ENCODE assay signal across 15 cellular contexts in the genomic region with DNA sequence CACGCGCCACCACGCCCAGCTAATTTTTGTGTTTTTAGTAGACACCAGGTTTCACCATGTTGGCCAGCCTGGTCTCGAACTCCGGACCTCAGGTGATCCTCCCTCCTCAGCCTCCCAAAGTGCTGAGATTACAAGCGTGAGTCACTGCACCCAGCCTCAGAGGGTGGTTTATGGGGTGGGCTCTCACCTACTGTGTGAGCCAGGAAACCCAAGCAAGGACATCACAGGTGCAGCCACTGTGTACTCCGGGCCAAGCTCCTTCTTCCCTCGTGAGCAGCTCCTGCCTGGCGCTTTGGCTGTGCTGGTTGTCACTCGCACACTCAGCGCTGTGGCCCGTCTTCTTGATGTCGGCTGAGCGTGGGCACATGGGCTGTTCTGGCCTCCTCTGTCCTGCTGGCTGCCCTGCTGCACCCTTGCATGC.
DNase-seq lines count a peak whose midpoint lies in the region; ATAC-seq and TF ChIP-seq lines count a peak whose summit lies in the region.
"Had no signal": no experiment of that assay in that cellular context is flagged by ENCODE, and none has a peak within 500 bp of the region (broad histone marks: within the 10 kb centered on the region; RNA-seq: fewer than 3 reads in every experiment).

No MANE protein-coding gene starts in this region.

- H3K4me3 Mint-ChIP-seq in brain, result no peak overlapping the region

- TF ChIP-seq EP300 in sigmoid colon (IDR thresholded peaks at IDR 0.05), result no peak

- H3K4me3 ChIP-seq in left lung (no peak overlapping the region), sigmoid colon (no peak overlapping the region)
- H3K4me3 ChIP-seq: BLaER1 treated with 17β-estradiol and CSF1 and Interleukin-3, amounts not matched to agents 10 nM and 100 nM had no signal

- H3K27me3 Mint-ChIP-seq in brain, result no peaks in the 10 kb centered on the region

- WGBS in sigmoid colon, 2 donors, result 93 to 96% methylated on average over 14 of the region's 14 CpGs

- no peak for TF ChIP-seq POLR2A in sigmoid colon (IDR thresholded peaks at IDR 0.05)

- DNase-seq in activated effector memory CD4-positive, alpha-beta T cell treated with anti-CD3 and anti-CD28 coated beads, Interleukin-2, amount 50 U/mL, for 16 hours, result peak; percentile 39
- DNase-seq in activated effector memory CD4-positive, alpha-beta T cell treated with Interleukin-2 at 50 U/mL for 16 hours, result no peak
- DNase-seq in left lung (peak; percentile 19 to 47), sigmoid colon (peak; percentile 38), A172 (ENCODE audit: low spot score) (no peak)
- DNase-seq in stimulated activated naive CD4-positive, alpha-beta T cell (lab: John Stamatoyannopoulos, UW), result no peak
- DNase-seq: 8988T, DMS 273 treated with DMSO at 0.1 percent for 48 hours, KBM-7, NCI-H1092 treated with DMSO at 0.1 percent for 48 hours, NCI-H1694, NCI-H345 had no signal

- H3K36me3 ChIP-seq in left lung (no peaks in the 10 kb centered on the region), sigmoid colon (peaks cover 0 to 50% (median 0%) of the 10 kb centered on the region in 4 donors)
- H3K36me3 ChIP-seq: BLaER1 treated with 17β-estradiol and CSF1 and Interleukin-3, amounts not matched to agents 10 nM and 100 nM had no signal

- H3K27ac Mint-ChIP-seq in brain, result peak overlapping the region in 4 of 5 experiments; percentile 36 to 69 (median 56)

- no peaks in the 10 kb centered on the region for H3K9me3 Mint-ChIP-seq in brain

- peaks cover 12% of the 10 kb centered on the region for H3K4me1 Mint-ChIP-seq in brain

- H3K36me3 Mint-ChIP-seq in brain, result peaks cover 22% of the 10 kb centered on the region

- H3K27ac ChIP-seq in left lung (no peak overlapping the region), sigmoid colon (no peak overlapping the region)
- H3K27ac ChIP-seq: BLaER1 treated with 17β-estradiol and CSF1 and Interleukin-3, amounts not matched to agents 10 nM and 100 nM had no signal

- H3K4me1 ChIP-seq in left lung (no peaks in the 10 kb centered on the region), sigmoid colon (peaks cover 0 to 9% (median 0%) of the 10 kb centered on the region in 4 donors)

- H3K27me3 ChIP-seq in left lung (no peaks in the 10 kb centered on the region), sigmoid colon (no peaks in the 10 kb centered on the region)
- H3K27me3 ChIP-seq: BLaER1 treated with 17β-estradiol and CSF1 and Interleukin-3, amounts not matched to agents 10 nM and 100 nM had no signal

- TF ChIP-seq CTCF in brain (conservative IDR thresholded peaks at IDR 0.05), result no peak
- no peak for TF ChIP-seq CTCF in left lung (IDR thresholded peaks at IDR 0.05)
- TF ChIP-seq CTCF in sigmoid colon (IDR thresholded peaks at IDR 0.05), result no peak

- intact Hi-C loops in left lung (cut with DNase I) (no loop called here), sigmoid colon (cut with DNase I) (no loop called here)

- ATAC-seq in left lung, result no peak
- no peak for ATAC-seq in GM21447 (IDR thresholded peaks at IDR 0.05; ENCODE audit: unreplicated experiment)

- no peaks in the 10 kb centered on the region for H3K9me3 ChIP-seq in left lung
- no peaks in the 10 kb centered on the region for H3K9me3 ChIP-seq in sigmoid colon
- H3K9me3 ChIP-seq: BLaER1 treated with 17β-estradiol and CSF1 and Interleukin-3, amounts not matched to agents 10 nM and 100 nM had no signal

Comparison
In these comparisons a context has a peak if more than half of its experiments do, and no peak if none do; other contexts are left out.
1. DNase-seq: peak in activated effector memory CD4-positive, alpha-beta T cell treated with anti-CD3 and anti-CD28 coated beads, Interleukin-2, amount 50 U/mL, for 16 hours (single experiment), left lung (2 of 2) and sigmoid colon (single experiment); none in activated effector memory CD4-positive, alpha-beta T cell treated with Interleukin-2 at 50 U/mL for 16 hours (single experiment), A172 (single experiment) and stimulated activated naive CD4-positive, alpha-beta T cell (0 of 6).